In the genomic region with DNA sequence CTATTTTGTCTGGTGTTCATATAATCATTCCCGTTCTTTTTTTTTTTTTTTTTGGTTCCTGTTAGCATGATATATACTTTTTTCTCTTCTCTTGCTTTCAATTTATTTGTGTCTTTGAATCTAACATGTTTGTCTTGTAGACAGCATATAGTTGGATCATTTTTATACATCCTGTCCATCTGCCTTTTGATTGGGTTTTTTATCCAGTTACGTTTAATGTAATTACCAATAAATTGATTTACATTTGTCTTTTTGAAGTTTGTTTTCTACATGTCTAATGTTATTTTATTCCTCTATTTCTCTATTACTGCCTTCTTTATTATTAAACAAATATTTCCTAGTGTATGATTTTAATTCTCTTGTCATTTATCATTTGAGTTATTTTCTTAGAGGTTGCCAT, we compare ENCODE assay signal across 30 cellular contexts.
"Had no signal": no experiment of that assay in that cellular context is flagged by ENCODE, and none has a peak within 500 bp of the region (broad histone marks: within the 10 kb centered on the region; RNA-seq: fewer than 3 reads in every experiment).

No MANE protein-coding gene starts in this region.

- H3K4me3 ChIP-seq: ovary, psoas muscle, right lobe of liver, sigmoid colon, smooth muscle cell, spleen, suprapubic skin, testis, tibial artery, transverse colon, upper lobe of right lung, uterus had no signal

- H3K9me3 ChIP-seq: neutrophil, ovary, suprapubic skin, testis had no signal

- H3K27me3 ChIP-seq: neutrophil, ovary, right lobe of liver, sigmoid colon, spleen, suprapubic skin, testis, tibial artery, transverse colon, upper lobe of right lung, uterus had no signal

- DNase-seq: naive thymus-derived CD8-positive, alpha-beta T cell; nephron progenitor cell; nucleus accumbens; ovary; posterior cingulate gyrus; psoas muscle; right cardiac atrium; right lobe of liver; sigmoid colon; spleen; stimulated activated CD4-positive, alpha-beta T cell treated with anti-CD3 and anti-CD28 coated beads, Interleukin-12 subunit alpha, Interleukin-12 subunit beta, amount 100 ng/mL, for 4 hours; stimulated activated CD4-positive, alpha-beta T cell treated with anti-CD3 and anti-CD28 coated beads, Interleukin-1b, Interleukin-23, amount 100 ng/mL, for 48 hours; stimulated activated CD4-positive, alpha-beta T cell treated with anti-CD3 and anti-CD28 coated beads, Interleukin-4, amount 100 ng/mL, for 1 hour; stimulated activated CD4-positive, alpha-beta T cell treated with anti-CD3 and anti-CD28 coated beads, Interleukin-4, amount 100 ng/mL, for 4 hours; stimulated activated CD8-positive, alpha-beta memory T cell treated with anti-CD3 and anti-CD28 coated beads, Interleukin-4, amount 100 ng/mL, for 48 hours; stimulated activated naive CD4-positive, alpha-beta T cell; stimulated activated naive CD8-positive, alpha-beta T cell treated with anti-CD3 and anti-CD28 coated beads, Interleukin-15, amount 100 ng/mL, for 72 hours; stimulated activated naive CD8-positive, alpha-beta T cell treated with anti-CD3 and anti-CD28 coated beads, Interleukin-15, Interleukin-2, amounts not matched to agents 100 U/mL and 50 U/mL, for 24 hours; substantia nigra; testis; tibial artery; transverse colon; upper lobe of right lung; uterus had no signal

- ATAC-seq: naive thymus-derived CD8-positive, alpha-beta T cell; natural killer cell treated with Interleukin-12 subunit alpha and Interleukin-12 subunit beta and Interleukin-15 and Interleukin-18, amount 100 ng/mL, for 72 hours; psoas muscle; right cardiac atrium; right lobe of liver; stimulated activated memory B cell treated with anti-CD40 and anti-IgM and Interleukin-4, amounts not matched to agents 10 μg/mL and 1 μg/mL and 100 μg/mL, for 72 hours; stimulated activated naive CD8-positive, alpha-beta T cell treated with anti-CD3 and anti-CD28 coated beads, Interleukin-15, amount 100 ng/mL, for 72 hours; stimulated activated naive CD8-positive, alpha-beta T cell treated with anti-CD3 and anti-CD28 coated beads, Interleukin-15, Interleukin-2, amounts not matched to agents 100 U/mL and 50 U/mL, for 24 hours; upper lobe of right lung had no signal

- H3K79me2 ChIP-seq: parathyroid adenoma had no signal

- H3K4me2 ChIP-seq: smooth muscle cell had no signal

- H3K9ac ChIP-seq: parathyroid adenoma had no signal

- H3K27ac ChIP-seq: neutrophil, ovary, parathyroid adenoma, psoas muscle, right lobe of liver, sigmoid colon, spleen, suprapubic skin, testis, tibial artery, transverse colon, upper lobe of right lung, uterus had no signal

- H3K4me1 ChIP-seq: parathyroid adenoma, psoas muscle, right lobe of liver, sigmoid colon, spleen, suprapubic skin, testis, tibial artery, transverse colon, upper lobe of right lung, uterus had no signal

- H3K36me3 ChIP-seq: neutrophil, ovary, right lobe of liver, sigmoid colon, spleen, suprapubic skin, tibial artery, transverse colon, upper lobe of right lung, uterus had no signal

- H2AFZ ChIP-seq: parathyroid adenoma had no signal
